In genomic region chr7:24793982-24794648, GRCh38 we compare ENCODE assay signal across 15 cellular contexts. TPM values are rescaled to one million over a fixed set of nuclear protein-coding genes. Genes with fewer than 3 reads are reported as not detected.
DNase-seq lines count a peak whose midpoint lies in the region; ATAC-seq and TF ChIP-seq lines count a peak whose summit lies in the region.
"Had no signal": no experiment of that assay in that cellular context is flagged by ENCODE, and none has a peak within 500 bp of the region (broad histone marks: within the 10 kb centered on the region; RNA-seq: fewer than 3 reads in every experiment).

No MANE protein-coding gene starts in this region.

- TF ChIP-seq CTCF in IMR-90 (conservative IDR thresholded peaks at IDR 0.05; ENCODE audit: low read depth, low read length) (no peak), heart left ventricle (IDR thresholded peaks at IDR 0.05) (no peak)

- H3K18ac ChIP-seq in IMR-90 (ENCODE audit: low read depth, low read length): no peak overlapping the region

- peak overlapping the region; percentile 78 for H4K5ac ChIP-seq in IMR-90 (ENCODE audit: low read depth, low read length)

- in situ Hi-C loops in IMR-90 (cut with MboI; ENCODE audit: low sequenced_read_pairs): no loop called here

- H3K4me3 Mint-ChIP-seq in T-helper 2 cell treated with Interferon-gamma antibody and Interleukin-4, amounts not matched to agents 5 μg/mL and 100 μg/mL, for 36 hours: no peak overlapping the region
- peak overlapping the region in 2 of 8 donors; percentile 5 to 11 for H3K4me3 Mint-ChIP-seq in naive B cell

- H3K27me3 Mint-ChIP-seq in T-helper 2 cell treated with Interferon-gamma antibody and Interleukin-4, amounts not matched to agents 5 μg/mL and 100 μg/mL, for 36 hours (ENCODE audit: low read depth): no peaks in the 10 kb centered on the region
- H3K27me3 Mint-ChIP-seq in naive B cell: no peaks in the 10 kb centered on the region

- H2BK5ac ChIP-seq in IMR-90 (ENCODE audit: low read depth, low read length, poor library complexity, severe bottlenecking): no peak overlapping the region

- no peak overlapping the region; the same call in 1 of the 2 replicates for H3K14ac ChIP-seq in IMR-90 (replicated peaks; ENCODE audit: low read depth, low read length)

- H3K27ac ChIP-seq in IMR-90 (ENCODE audit: insufficient read depth, low read length) (no peak overlapping the region), heart left ventricle (no peak overlapping the region)
- H3K27ac ChIP-seq: 22Rv1, suprapubic skin had no signal

- H2AK9ac ChIP-seq in IMR-90 (replicated peaks; ENCODE audit: low read depth, low read length, poor library complexity): no peak overlapping the region

- no peak for TF ChIP-seq RAD21 in IMR-90 (IDR thresholded peaks at IDR 0.05; ENCODE audit: low read length)

- H3K4me1 ChIP-seq in IMR-90 (ENCODE audit: control insufficient read depth, insufficient read depth, low read length) (no peaks in the 10 kb centered on the region), heart left ventricle (peaks cover 0 to 4% (median 0%) of the 10 kb centered on the region in 12 donors)
- H3K4me1 ChIP-seq: suprapubic skin had no signal

- no peak overlapping the region for H4K91ac ChIP-seq in IMR-90 (ENCODE audit: insufficient read depth, low read depth, low read length)

- H4K20me1 ChIP-seq in IMR-90 (ENCODE audit: insufficient read depth, low read length): no peaks in the 10 kb centered on the region

- BruUV-seq in IMR-90 (replicated peaks; lab: Mats Ljungman, UMichigan): no TSS peak

- H3K9me3 ChIP-seq in IMR-90 (ENCODE audit: control insufficient read depth, insufficient read depth, low read length) (no peaks in the 10 kb centered on the region), heart left ventricle (no peaks in the 10 kb centered on the region)
- H3K9me3 ChIP-seq: suprapubic skin had no signal

- H3K9me3 Mint-ChIP-seq in T-helper 2 cell treated with Interferon-gamma antibody and Interleukin-4, amounts not matched to agents 5 μg/mL and 100 μg/mL, for 36 hours: no peaks in the 10 kb centered on the region
- peaks cover under 1 to 12% (median 3%) of the 10 kb centered on the region in 7 donors for H3K9me3 Mint-ChIP-seq in naive B cell

- intact Hi-C loops in IMR-90 (cut with micrococcal nuclease) (no loop called here), heart left ventricle (cut with DNase I) (no loop called here)

- H3K4ac ChIP-seq in IMR-90 (ENCODE audit: low read depth, low read length): no peak overlapping the region

- no peak overlapping the region for H3K23ac ChIP-seq in IMR-90 (ENCODE audit: low read depth, low read length)

- dilution Hi-C loops in IMR-90 (cut with HindIII; ENCODE audit: low sequenced_read_pairs, unreplicated experiment): no loop called here

- H3K9ac ChIP-seq in IMR-90 (ENCODE audit: low read depth, low read length): no peak overlapping the region

- H3K36me3 ChIP-seq in IMR-90 (ENCODE audit: control insufficient read depth, insufficient read depth, low read length) (peaks cover 6% of the 10 kb centered on the region; the same call in 1 of the 2 replicates), heart left ventricle (peaks cover 0 to 5% (median 0%) of the 10 kb centered on the region in 9 donors)
- H3K36me3 ChIP-seq: suprapubic skin had no signal

- H2BK15ac ChIP-seq in IMR-90 (ENCODE audit: low read depth, low read length): no peak overlapping the region; the same call in 2 of the 3 replicates

- CTCF ChIA-PET in IMR-90 (lab: Yijun Ruan, JAX): no interaction called here

- no peaks in the 10 kb centered on the region for H3K79me1 ChIP-seq in IMR-90 (ENCODE audit: low read depth in 1 of 2, low read length in 2 of 2)

- H2AK5ac ChIP-seq in IMR-90 (ENCODE audit: low read depth, low read length): 0 out of 2 replicates have a peak overlapping the region, but pooled peaks have one; percentile 8

- no peak overlapping the region for H2BK120ac ChIP-seq in IMR-90 (ENCODE audit: low read depth, low read length)

- DNase-seq in NCI-H146 (lab: John Stamatoyannopoulos, UW) (peak; percentile 12), NCI-H146 treated with DMSO at 0.1 percent for 48 hours (lab: John Stamatoyannopoulos, UW; ENCODE audit: unreplicated experiment) (no peak), IMR-90 (no peak), naive B cell (no peak), HPDE6-E6E7 (ENCODE audit: extremely low spot score) (no peak), heart left ventricle (no peak), SHP77 treated with DMSO at 0.1 percent for 48 hours (lab: John Stamatoyannopoulos, UW) (no peak)
- no peak for DNase-seq in T-helper 2 cell treated with Interferon-gamma antibody and Interleukin-4, amounts not matched to agents 5 μg/mL and 100 μg/mL, for 36 hours (ENCODE audit: low spot score)
- DNase-seq: Calu3, cortex of kidney, NCI-H1092, NCI-H446 had no signal

- H3K4me3 ChIP-seq in IMR-90 (ENCODE audit: insufficient read depth, low read depth, low read length) (no peak overlapping the region), heart left ventricle (no peak overlapping the region)
- H3K4me3 ChIP-seq: lung, suprapubic skin had no signal

- H2BK20ac ChIP-seq in IMR-90 (ENCODE audit: low read depth, low read length): no peak overlapping the region

- H3K4me1 Mint-ChIP-seq in T-helper 2 cell treated with Interferon-gamma antibody and Interleukin-4, amounts not matched to agents 5 μg/mL and 100 μg/mL, for 36 hours (ENCODE audit: low read depth): peaks cover 14% of the 10 kb centered on the region
- peaks cover 13 to 16% (median 16%) of the 10 kb centered on the region in 3 donors for H3K4me1 Mint-ChIP-seq in naive B cell

- peak overlapping the region; percentile 74 for H3K27ac Mint-ChIP-seq in T-helper 2 cell treated with Interferon-gamma antibody and Interleukin-4, amounts not matched to agents 5 μg/mL and 100 μg/mL, for 36 hours
- peak overlapping the region; percentile 32 to 94 (median 69) for H3K27ac Mint-ChIP-seq in naive B cell

- H3K4me2 ChIP-seq in IMR-90 (ENCODE audit: low read depth, low read length): no peak overlapping the region

- TF ChIP-seq POLR2A in IMR-90 (IDR thresholded peaks at IDR 0.05; ENCODE audit: low read depth, low read length): no peak
- no peak for TF ChIP-seq POLR2A in heart left ventricle (IDR thresholded peaks at IDR 0.05)

- H3K9me1 ChIP-seq in IMR-90 (ENCODE audit: insufficient read depth, low read length): no peaks in the 10 kb centered on the region

- no peak overlapping the region for H3K56ac ChIP-seq in IMR-90 (ENCODE audit: extremely low read depth, insufficient read depth, low read length)

- H4K8ac ChIP-seq in IMR-90 (ENCODE audit: low read depth in 2 of 2, low read length in 2 of 2): peak overlapping the region; percentile 41 to 65; a peak in 2 of 4 replicates

- 0 out of 2 replicates have a peak, but pooled peaks have one; percentile 24 for ATAC-seq in IMR-90 (ENCODE audit: low read depth)
- ATAC-seq in naive B cell (ENCODE audit: low read depth in 2 of 2): no peak
- no peak for ATAC-seq in heart left ventricle

- no peak overlapping the region for H2AFZ ChIP-seq in IMR-90 (replicated peaks; ENCODE audit: low read length, poor library complexity)

- 100% methylated on average over 1 of the region's 9 CpGs; no CpG with 5 or more reads in 1 of the 2 experiments for WGBS in IMR-90 (ENCODE audit: extremely low coverage in 2 of 2, insufficient read length in 1 of 2), 2 experiments
- WGBS in heart left ventricle, 4 donors: 75 to 79% (median 77%) methylated on average over 9 of the region's 9 CpGs

- H3K27me3 ChIP-seq in IMR-90 (ENCODE audit: control insufficient read depth, insufficient read depth, low read length): no peaks in the 10 kb centered on the region
- no peaks in the 10 kb centered on the region for H3K27me3 ChIP-seq in heart left ventricle
- H3K27me3 ChIP-seq: suprapubic skin had no signal

- POLR2A ChIA-PET in IMR-90 (lab: Charles Lee; ENCODE audit: unreplicated experiment): no interaction called here

- peaks cover 35% of the 10 kb centered on the region for H3K36me3 Mint-ChIP-seq in T-helper 2 cell treated with Interferon-gamma antibody and Interleukin-4, amounts not matched to agents 5 μg/mL and 100 μg/mL, for 36 hours (ENCODE audit: low read depth)
- H3K36me3 Mint-ChIP-seq in naive B cell: peaks cover 6% of the 10 kb centered on the region in 2 donors

TF ChIP-seq in IMR-90, 13 proteins besides CTCF, POLR2A, EP300 and RAD21 (continues in another document):
- TF ChIP-seq RCOR1 (IDR thresholded peaks at IDR 0.05; ENCODE audit: insufficient replicate concordance, low read length) (no peak), USF2 (IDR thresholded peaks at IDR 0.05; ENCODE audit: low read depth, low read length) (no peak), BHLHE40 (IDR thresholded peaks at IDR 0.05; ENCODE audit: low read depth, low read length) (no peak), SMC3 (IDR thresholded peaks at IDR 0.05; ENCODE audit: low read depth, low read length) (no peak), CEBPB (IDR thresholded peaks at IDR 0.05; ENCODE audit: low read depth, low read length) (no peak), MAFK (IDR thresholded peaks at IDR 0.05; ENCODE audit: low read depth, low read length) (no peak), RFX5 (IDR thresholded peaks at IDR 0.05; ENCODE audit: low read depth, low read length) (no peak), MAZ (IDR thresholded peaks at IDR 0.05; ENCODE audit: borderline replicate concordance, low read depth, low read length) (no peak), ELK1 (IDR thresholded peaks at IDR 0.05; ENCODE audit: borderline replicate concordance, low read depth, low read length) (no peak)

RNA-seq across cellular contexts. Expression of gene GSDME, which starts 36.9 kb away (rescaled TPM):
- total RNA-seq in IMR-90 (2012; rRNA removed): 78.7 and 88.3 TPM in 2 replicates
- polyA plus RNA-seq in IMR-90 (2012; rRNA removed): 71.5 and 75.2 TPM in 2 replicates
- 49.6 and 55.2 TPM in 2 replicates for polyA plus RNA-seq in IMR-90 (2012; cell fraction: cytosol; rRNA removed)
- 50.0 and 117 TPM in 2 replicates for polyA plus RNA-seq in IMR-90 (2012; cell fraction: nucleus; rRNA removed; ENCODE audit: low replicate concordance)
- polyA plus RNA-seq in naive B cell (ENCODE audit: low read depth in 6 of 6): 10 to 100 TPM in 4 of 6 donors, 1 to 10 TPM in 1, not detected in 1; 8.0 to 22.3 (median 12.9) TPM
- total RNA-seq in heart left ventricle: 10 to 100 TPM in 2 of 9 donors, 1 to 10 TPM in 7; 2.6 to 17.4 (median 4.9) TPM
- polyA plus RNA-seq in heart left ventricle: 1 to 10 TPM; 2.6 to 5.8 TPM
